Comparison of ENCODE assay signal across 14 cellular contexts in genomic region chr20:44087051-44087856, GRCh38.
"Had no signal": no experiment of that assay in that cellular context is flagged by ENCODE, and none has a peak within 500 bp of the region (broad histone marks: within the 10 kb centered on the region; RNA-seq: fewer than 3 reads in every experiment).

No MANE protein-coding gene starts in this region.

- H3K4me1 ChIP-seq: colonic mucosa, thyroid gland had no signal

- H3K4me1 Mint-ChIP-seq: activated CD4-positive, alpha-beta T cell treated with anti-CD3 and anti-CD28 coated beads, Interleukin-2, amount 10 ng/mL, durations not matched to agents 7 days and 5 days; stimulated activated effector memory CD8-positive, alpha-beta T cell treated with anti-CD3 and anti-CD28 coated beads, Interleukin-12 subunit alpha, Interleukin-12 subunit beta, amount 100 ng/mL, for 72 hours had no signal

- DNase-seq: activated B cell treated with CpG ODN at 0.5 μM for 24 hours; activated CD4-positive, alpha-beta T cell treated with anti-CD3 and anti-CD28 coated beads, Interleukin-2, amount 10 ng/mL, durations not matched to agents 7 days and 5 days; activated naive CD4-positive, alpha-beta T cell treated with anti-CD3 and anti-CD28 coated beads, Interleukin-2, amount 50 U/mL, for 16 hours; activated T-cell treated with anti-CD3 and anti-CD28 coated beads for 4 hours; colonic mucosa; mesendoderm; ovary; small intestine; T-helper 1 cell; thyroid gland had no signal

- H3K27me3 ChIP-seq: colonic mucosa, ovary, thyroid gland had no signal

- H3K4me3 Mint-ChIP-seq: activated B cell treated with CpG ODN at 0.5 μM for 24 hours; activated CD4-positive, alpha-beta T cell treated with anti-CD3 and anti-CD28 coated beads, Interleukin-2, amount 10 ng/mL, durations not matched to agents 7 days and 5 days; neural crest cell; stimulated activated effector memory CD8-positive, alpha-beta T cell treated with anti-CD3 and anti-CD28 coated beads, Interleukin-12 subunit alpha, Interleukin-12 subunit beta, amount 100 ng/mL, for 72 hours had no signal

- H3K27ac Mint-ChIP-seq: activated B cell treated with CpG ODN at 0.5 μM for 24 hours; activated CD4-positive, alpha-beta T cell treated with anti-CD3 and anti-CD28 coated beads, Interleukin-2, amount 10 ng/mL, durations not matched to agents 7 days and 5 days; activated T-helper 2 cell treated with anti-CD3 and anti-CD28 coated beads, Interferon-gamma antibody, Interleukin-2, Interleukin-4, amounts not matched to agents 10 μg/mL and 5 μg/mL and 100 μg/mL, durations not matched to agents 14 hours and 24 hours and 36 hours; stimulated activated effector memory CD8-positive, alpha-beta T cell treated with anti-CD3 and anti-CD28 coated beads, Interleukin-12 subunit alpha, Interleukin-12 subunit beta, amount 100 ng/mL, for 72 hours had no signal

- H3K4me3 ChIP-seq: colonic mucosa, ovary, SK-N-MC, thyroid gland had no signal

- ATAC-seq: stimulated activated effector memory CD8-positive, alpha-beta T cell treated with anti-CD3 and anti-CD28 coated beads, Interleukin-12 subunit alpha, Interleukin-12 subunit beta, amount 100 ng/mL, for 72 hours had no signal

- H3K9me3 ChIP-seq: colonic mucosa, ovary, thyroid gland had no signal

- H3K36me3 Mint-ChIP-seq: stimulated activated effector memory CD8-positive, alpha-beta T cell treated with anti-CD3 and anti-CD28 coated beads, Interleukin-12 subunit alpha, Interleukin-12 subunit beta, amount 100 ng/mL, for 72 hours had no signal

- FAIRE-seq: small intestine had no signal

- H3K36me3 ChIP-seq: colonic mucosa, ovary, thyroid gland had no signal

- H3K27ac ChIP-seq: colonic mucosa, ovary, SK-N-MC, thyroid gland had no signal

- H3K9me3 Mint-ChIP-seq: activated B cell treated with CpG ODN at 0.5 μM for 24 hours; activated CD4-positive, alpha-beta T cell treated with anti-CD3 and anti-CD28 coated beads, Interleukin-2, amount 10 ng/mL, durations not matched to agents 7 days and 5 days; activated T-helper 2 cell treated with anti-CD3 and anti-CD28 coated beads, Interferon-gamma antibody, Interleukin-2, Interleukin-4, amounts not matched to agents 10 μg/mL and 5 μg/mL and 100 μg/mL, durations not matched to agents 14 hours and 24 hours and 36 hours; neural crest cell; stimulated activated effector memory CD8-positive, alpha-beta T cell treated with anti-CD3 and anti-CD28 coated beads, Interleukin-12 subunit alpha, Interleukin-12 subunit beta, amount 100 ng/mL, for 72 hours had no signal
